Comparison of ENCODE assay signal across 2 cellular contexts in the genomic region with DNA sequence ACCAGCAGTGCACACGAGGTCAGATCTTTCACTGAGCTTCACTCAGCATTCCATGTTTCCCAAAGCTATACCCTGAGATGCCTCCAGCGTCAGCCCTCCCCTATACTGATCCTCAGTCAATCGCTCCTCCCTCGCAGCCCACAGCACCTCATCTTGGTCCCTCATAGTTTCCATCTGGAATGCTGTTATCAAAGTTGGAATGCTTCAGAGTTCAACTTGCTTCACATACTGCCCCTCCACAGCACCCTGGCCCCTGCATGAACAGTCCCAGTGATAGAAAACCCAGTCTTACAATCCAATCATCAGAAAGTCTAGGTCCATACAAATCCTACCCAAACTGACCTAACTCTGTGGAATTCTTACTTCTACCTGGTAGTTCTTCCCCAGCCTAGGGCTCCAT.
TF ChIP-seq lines count a peak whose summit lies in the region.

No MANE protein-coding gene starts in this region.

TF ChIP-seq in IMR-90, 13 proteins besides CTCF, POLR2A, EP300 and RAD21:
- TF ChIP-seq BHLHE40 (IDR thresholded peaks at IDR 0.05; ENCODE audit: low read depth, low read length): no peak
- no peak for TF ChIP-seq RFX5 (IDR thresholded peaks at IDR 0.05; ENCODE audit: low read depth, low read length)
- TF ChIP-seq RCOR1 (IDR thresholded peaks at IDR 0.05; ENCODE audit: insufficient replicate concordance, low read length): no peak
- TF ChIP-seq SMC3 (IDR thresholded peaks at IDR 0.05; ENCODE audit: low read depth, low read length): no peak
- TF ChIP-seq, protein P1, sequence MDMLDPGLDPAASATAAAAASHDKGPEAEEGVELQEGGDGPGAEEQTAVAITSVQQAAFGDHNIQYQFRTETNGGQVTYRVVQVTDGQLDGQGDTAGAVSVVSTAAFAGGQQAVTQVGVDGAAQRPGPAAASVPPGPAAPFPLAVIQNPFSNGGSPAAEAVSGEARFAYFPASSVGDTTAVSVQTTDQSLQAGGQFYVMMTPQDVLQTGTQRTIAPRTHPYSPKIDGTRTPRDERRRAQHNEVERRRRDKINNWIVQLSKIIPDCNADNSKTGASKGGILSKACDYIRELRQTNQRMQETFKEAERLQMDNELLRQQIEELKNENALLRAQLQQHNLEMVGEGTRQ (IDR thresholded peaks at IDR 0.05; ENCODE audit: low read depth, low read length): no peak
- TF ChIP-seq MAFK (IDR thresholded peaks at IDR 0.05; ENCODE audit: low read depth, low read length): no peak
- TF ChIP-seq NFE2L2 (IDR thresholded peaks at IDR 0.05; ENCODE audit: low read depth, low read length): no peak
- TF ChIP-seq MXI1 (IDR thresholded peaks at IDR 0.05; ENCODE audit: borderline replicate concordance, low read depth, low read length): no peak
- TF ChIP-seq CHD1 (IDR thresholded peaks at IDR 0.05; ENCODE audit: low read depth, low read length): no peak
- TF ChIP-seq MAZ (IDR thresholded peaks at IDR 0.05; ENCODE audit: borderline replicate concordance, low read depth, low read length): no peak
- TF ChIP-seq, protein P2, sequence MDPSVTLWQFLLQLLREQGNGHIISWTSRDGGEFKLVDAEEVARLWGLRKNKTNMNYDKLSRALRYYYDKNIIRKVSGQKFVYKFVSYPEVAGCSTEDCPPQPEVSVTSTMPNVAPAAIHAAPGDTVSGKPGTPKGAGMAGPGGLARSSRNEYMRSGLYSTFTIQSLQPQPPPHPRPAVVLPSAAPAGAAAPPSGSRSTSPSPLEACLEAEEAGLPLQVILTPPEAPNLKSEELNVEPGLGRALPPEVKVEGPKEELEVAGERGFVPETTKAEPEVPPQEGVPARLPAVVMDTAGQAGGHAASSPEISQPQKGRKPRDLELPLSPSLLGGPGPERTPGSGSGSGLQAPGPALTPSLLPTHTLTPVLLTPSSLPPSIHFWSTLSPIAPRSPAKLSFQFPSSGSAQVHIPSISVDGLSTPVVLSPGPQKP (IDR thresholded peaks at IDR 0.05; ENCODE audit: borderline replicate concordance, low read depth, low read length): no peak
- TF ChIP-seq FOS (IDR thresholded peaks at IDR 0.05; ENCODE audit: low read depth, low read length): no peak
- TF ChIP-seq CEBPB (IDR thresholded peaks at IDR 0.05; ENCODE audit: low read depth, low read length): no peak

TF ChIP-seq in HepG2, 621 proteins besides CTCF, POLR2A, EP300 and RAD21 (continues in another document):
- TF ChIP-seq GLI4 (CRISPR knock-in tag; IDR thresholded peaks at IDR 0.05; ENCODE audit: borderline replicate concordance) (0 out of 2 replicates have a peak, but pooled peaks have one; percentile 29), ZNF34 (CRISPR knock-in tag; IDR thresholded peaks at IDR 0.05; ENCODE audit: borderline replicate concordance) (0 out of 2 replicates have a peak, but pooled peaks have one; percentile 23), ARNT2 (CRISPR knock-in tag; IDR thresholded peaks at IDR 0.05; ENCODE audit: low read depth) (no peak), CEBPB (IDR thresholded peaks at IDR 0.05; ENCODE audit: borderline replicate concordance, low read depth, low read length) (peak; percentile 66; the same call in 1 of the 2 replicates), ZNF260 (CRISPR knock-in tag; IDR thresholded peaks at IDR 0.05; ENCODE audit: borderline replicate concordance, low read depth) (no peak), TAF15 (IDR thresholded peaks at IDR 0.05; ENCODE audit: low read depth, low read length, poor library complexity, severe bottlenecking) (no peak), KLF16 (CRISPR knock-in tag; IDR thresholded peaks at IDR 0.05) (0 out of 4 replicates have a peak, but pooled peaks of 1 of the 2 experiments have one; percentile 27), ZNF292 (CRISPR knock-in tag; IDR thresholded peaks at IDR 0.05; ENCODE audit: borderline replicate concordance, low read depth) (peak; percentile 10; the same call in 1 of the 2 replicates), MAZ (IDR thresholded peaks at IDR 0.05; ENCODE audit: borderline replicate concordance, low read depth, low read length) (0 out of 2 replicates have a peak, but pooled peaks have one; percentile 33), MAZ (CRISPR knock-in tag; IDR thresholded peaks at IDR 0.05; ENCODE audit: low read depth) (no peak), FOSL1 (CRISPR knock-in tag; IDR thresholded peaks at IDR 0.05; ENCODE audit: borderline replicate concordance) (no peak), MEF2D (CRISPR knock-in tag; IDR thresholded peaks at IDR 0.05) (peak; percentile 47; the same call in 1 of the 2 replicates), ZSCAN12 (CRISPR knock-in tag; IDR thresholded peaks at IDR 0.05) (no peak), ZNF263 (CRISPR knock-in tag; IDR thresholded peaks at IDR 0.05) (peak; percentile 58; the same call in 1 of the 2 replicates), ZNF883 (CRISPR knock-in tag; IDR thresholded peaks at IDR 0.05; ENCODE audit: not compliant biosample characterization) (peak; percentile 34), ADNP (CRISPR knock-in tag; IDR thresholded peaks at IDR 0.05) (no peak), CBX5 (CRISPR knock-in tag; IDR thresholded peaks at IDR 0.05; ENCODE audit: borderline replicate concordance) (no peak), AKAP8 (CRISPR knock-in tag; IDR thresholded peaks at IDR 0.05) (0 out of 2 replicates have a peak, but pooled peaks have one; percentile 15), ELF1 (CRISPR knock-in tag; IDR thresholded peaks at IDR 0.05) (0 out of 2 replicates have a peak, but pooled peaks have one; percentile 8), RBM22 (optimal IDR thresholded peaks at IDR 0.05; ENCODE audit: low read length) (peak; percentile 66), ZNF121 (CRISPR knock-in tag; IDR thresholded peaks at IDR 0.05) (no peak), DNMT3B (CRISPR knock-in tag; conservative IDR thresholded peaks at IDR 0.05) (no peak), SP4 (CRISPR knock-in tag; IDR thresholded peaks at IDR 0.05) (0 out of 2 replicates have a peak, but pooled peaks have one; percentile 54), NRL (CRISPR knock-in tag; IDR thresholded peaks at IDR 0.05; ENCODE audit: borderline replicate concordance) (no peak), ESRRA (CRISPR knock-in tag; IDR thresholded peaks at IDR 0.05; ENCODE audit: low read depth) (no peak), MED8 (CRISPR knock-in tag; IDR thresholded peaks at IDR 0.05; ENCODE audit: insufficient replicate concordance) (no peak), ZNF180 (CRISPR knock-in tag; IDR thresholded peaks at IDR 0.05; ENCODE audit: borderline replicate concordance, low read depth) (no peak)
- TF ChIP-seq, protein P3, sequence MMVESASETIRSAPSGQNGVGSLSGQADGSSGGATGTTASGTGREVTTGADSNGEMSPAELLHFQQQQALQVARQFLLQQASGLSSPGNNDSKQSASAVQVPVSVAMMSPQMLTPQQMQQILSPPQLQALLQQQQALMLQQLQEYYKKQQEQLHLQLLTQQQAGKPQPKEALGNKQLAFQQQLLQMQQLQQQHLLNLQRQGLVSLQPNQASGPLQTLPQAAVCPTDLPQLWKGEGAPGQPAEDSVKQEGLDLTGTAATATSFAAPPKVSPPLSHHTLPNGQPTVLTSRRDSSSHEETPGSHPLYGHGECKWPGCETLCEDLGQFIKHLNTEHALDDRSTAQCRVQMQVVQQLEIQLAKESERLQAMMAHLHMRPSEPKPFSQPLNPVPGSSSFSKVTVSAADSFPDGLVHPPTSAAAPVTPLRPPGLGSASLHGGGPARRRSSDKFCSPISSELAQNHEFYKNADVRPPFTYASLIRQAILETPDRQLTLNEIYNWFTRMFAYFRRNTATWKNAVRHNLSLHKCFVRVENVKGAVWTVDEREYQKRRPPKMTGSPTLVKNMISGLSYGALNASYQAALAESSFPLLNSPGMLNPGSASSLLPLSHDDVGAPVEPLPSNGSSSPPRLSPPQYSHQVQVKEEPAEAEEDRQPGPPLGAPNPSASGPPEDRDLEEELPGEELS (CRISPR knock-in tag; IDR thresholded peaks at IDR 0.05): no peak
- TF ChIP-seq, protein P4, sequence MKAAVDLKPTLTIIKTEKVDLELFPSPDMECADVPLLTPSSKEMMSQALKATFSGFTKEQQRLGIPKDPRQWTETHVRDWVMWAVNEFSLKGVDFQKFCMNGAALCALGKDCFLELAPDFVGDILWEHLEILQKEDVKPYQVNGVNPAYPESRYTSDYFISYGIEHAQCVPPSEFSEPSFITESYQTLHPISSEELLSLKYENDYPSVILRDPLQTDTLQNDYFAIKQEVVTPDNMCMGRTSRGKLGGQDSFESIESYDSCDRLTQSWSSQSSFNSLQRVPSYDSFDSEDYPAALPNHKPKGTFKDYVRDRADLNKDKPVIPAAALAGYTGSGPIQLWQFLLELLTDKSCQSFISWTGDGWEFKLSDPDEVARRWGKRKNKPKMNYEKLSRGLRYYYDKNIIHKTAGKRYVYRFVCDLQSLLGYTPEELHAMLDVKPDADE (CRISPR knock-in tag; IDR thresholded peaks at IDR 0.05): no peak
- TF ChIP-seq, protein P5, sequence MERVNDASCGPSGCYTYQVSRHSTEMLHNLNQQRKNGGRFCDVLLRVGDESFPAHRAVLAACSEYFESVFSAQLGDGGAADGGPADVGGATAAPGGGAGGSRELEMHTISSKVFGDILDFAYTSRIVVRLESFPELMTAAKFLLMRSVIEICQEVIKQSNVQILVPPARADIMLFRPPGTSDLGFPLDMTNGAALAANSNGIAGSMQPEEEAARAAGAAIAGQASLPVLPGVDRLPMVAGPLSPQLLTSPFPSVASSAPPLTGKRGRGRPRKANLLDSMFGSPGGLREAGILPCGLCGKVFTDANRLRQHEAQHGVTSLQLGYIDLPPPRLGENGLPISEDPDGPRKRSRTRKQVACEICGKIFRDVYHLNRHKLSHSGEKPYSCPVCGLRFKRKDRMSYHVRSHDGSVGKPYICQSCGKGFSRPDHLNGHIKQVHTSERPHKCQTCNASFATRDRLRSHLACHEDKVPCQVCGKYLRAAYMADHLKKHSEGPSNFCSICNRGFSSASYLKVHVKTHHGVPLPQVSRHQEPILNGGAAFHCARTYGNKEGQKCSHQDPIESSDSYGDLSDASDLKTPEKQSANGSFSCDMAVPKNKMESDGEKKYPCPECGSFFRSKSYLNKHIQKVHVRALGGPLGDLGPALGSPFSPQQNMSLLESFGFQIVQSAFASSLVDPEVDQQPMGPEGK (CRISPR knock-in tag; IDR thresholded peaks at IDR 0.05): 0 out of 2 replicates have a peak, but pooled peaks have one; percentile 30
- TF ChIP-seq, protein P6, sequence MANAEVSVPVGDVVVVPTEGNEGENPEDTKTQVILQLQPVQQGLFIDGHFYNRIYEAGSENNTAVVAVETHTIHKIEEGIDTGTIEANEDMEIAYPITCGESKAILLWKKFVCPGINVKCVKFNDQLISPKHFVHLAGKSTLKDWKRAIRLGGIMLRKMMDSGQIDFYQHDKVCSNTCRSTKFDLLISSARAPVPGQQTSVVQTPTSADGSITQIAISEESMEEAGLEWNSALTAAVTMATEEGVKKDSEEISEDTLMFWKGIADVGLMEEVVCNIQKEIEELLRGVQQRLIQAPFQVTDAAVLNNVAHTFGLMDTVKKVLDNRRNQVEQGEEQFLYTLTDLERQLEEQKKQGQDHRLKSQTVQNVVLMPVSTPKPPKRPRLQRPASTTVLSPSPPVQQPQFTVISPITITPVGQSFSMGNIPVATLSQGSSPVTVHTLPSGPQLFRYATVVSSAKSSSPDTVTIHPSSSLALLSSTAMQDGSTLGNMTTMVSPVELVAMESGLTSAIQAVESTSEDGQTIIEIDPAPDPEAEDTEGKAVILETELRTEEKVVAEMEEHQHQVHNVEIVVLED (CRISPR knock-in tag; IDR thresholded peaks at IDR 0.05; ENCODE audit: borderline replicate concordance): 0 out of 2 replicates have a peak, but pooled peaks have one; percentile 11
- TF ChIP-seq, protein P7, sequence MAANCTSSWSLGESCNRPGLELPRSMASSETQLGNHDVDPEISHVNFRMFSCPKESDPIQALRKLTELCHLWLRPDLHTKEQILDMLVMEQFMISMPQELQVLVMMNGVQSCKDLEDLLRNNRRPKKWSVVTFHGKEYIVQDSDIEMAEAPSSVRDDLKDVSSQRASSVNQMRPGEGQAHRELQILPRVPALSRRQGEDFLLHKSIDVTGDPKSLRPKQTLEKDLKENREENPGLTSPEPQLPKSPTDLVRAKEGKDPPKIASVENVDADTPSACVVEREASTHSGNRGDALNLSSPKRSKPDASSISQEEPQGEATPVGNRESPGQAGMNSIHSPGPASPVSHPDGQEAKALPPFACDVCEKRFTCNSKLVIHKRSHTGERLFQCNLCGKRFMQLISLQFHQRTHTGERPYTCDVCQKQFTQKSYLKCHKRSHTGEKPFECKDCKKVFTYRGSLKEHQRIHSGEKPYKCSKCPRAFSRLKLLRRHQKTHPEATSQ (CRISPR knock-in tag; IDR thresholded peaks at IDR 0.05; ENCODE audit: borderline replicate concordance): no peak
- TF ChIP-seq, protein P8, sequence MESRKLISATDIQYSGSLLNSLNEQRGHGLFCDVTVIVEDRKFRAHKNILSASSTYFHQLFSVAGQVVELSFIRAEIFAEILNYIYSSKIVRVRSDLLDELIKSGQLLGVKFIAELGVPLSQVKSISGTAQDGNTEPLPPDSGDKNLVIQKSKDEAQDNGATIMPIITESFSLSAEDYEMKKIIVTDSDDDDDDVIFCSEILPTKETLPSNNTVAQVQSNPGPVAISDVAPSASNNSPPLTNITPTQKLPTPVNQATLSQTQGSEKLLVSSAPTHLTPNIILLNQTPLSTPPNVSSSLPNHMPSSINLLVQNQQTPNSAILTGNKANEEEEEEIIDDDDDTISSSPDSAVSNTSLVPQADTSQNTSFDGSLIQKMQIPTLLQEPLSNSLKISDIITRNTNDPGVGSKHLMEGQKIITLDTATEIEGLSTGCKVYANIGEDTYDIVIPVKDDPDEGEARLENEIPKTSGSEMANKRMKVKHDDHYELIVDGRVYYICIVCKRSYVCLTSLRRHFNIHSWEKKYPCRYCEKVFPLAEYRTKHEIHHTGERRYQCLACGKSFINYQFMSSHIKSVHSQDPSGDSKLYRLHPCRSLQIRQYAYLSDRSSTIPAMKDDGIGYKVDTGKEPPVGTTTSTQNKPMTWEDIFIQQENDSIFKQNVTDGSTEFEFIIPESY (CRISPR knock-in tag; IDR thresholded peaks at IDR 0.05): no peak
- TF ChIP-seq, protein P9, sequence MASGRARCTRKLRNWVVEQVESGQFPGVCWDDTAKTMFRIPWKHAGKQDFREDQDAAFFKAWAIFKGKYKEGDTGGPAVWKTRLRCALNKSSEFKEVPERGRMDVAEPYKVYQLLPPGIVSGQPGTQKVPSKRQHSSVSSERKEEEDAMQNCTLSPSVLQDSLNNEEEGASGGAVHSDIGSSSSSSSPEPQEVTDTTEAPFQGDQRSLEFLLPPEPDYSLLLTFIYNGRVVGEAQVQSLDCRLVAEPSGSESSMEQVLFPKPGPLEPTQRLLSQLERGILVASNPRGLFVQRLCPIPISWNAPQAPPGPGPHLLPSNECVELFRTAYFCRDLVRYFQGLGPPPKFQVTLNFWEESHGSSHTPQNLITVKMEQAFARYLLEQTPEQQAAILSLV (CRISPR knock-in tag; IDR thresholded peaks at IDR 0.05; ENCODE audit: borderline replicate concordance): no peak
- TF ChIP-seq, protein P10, sequence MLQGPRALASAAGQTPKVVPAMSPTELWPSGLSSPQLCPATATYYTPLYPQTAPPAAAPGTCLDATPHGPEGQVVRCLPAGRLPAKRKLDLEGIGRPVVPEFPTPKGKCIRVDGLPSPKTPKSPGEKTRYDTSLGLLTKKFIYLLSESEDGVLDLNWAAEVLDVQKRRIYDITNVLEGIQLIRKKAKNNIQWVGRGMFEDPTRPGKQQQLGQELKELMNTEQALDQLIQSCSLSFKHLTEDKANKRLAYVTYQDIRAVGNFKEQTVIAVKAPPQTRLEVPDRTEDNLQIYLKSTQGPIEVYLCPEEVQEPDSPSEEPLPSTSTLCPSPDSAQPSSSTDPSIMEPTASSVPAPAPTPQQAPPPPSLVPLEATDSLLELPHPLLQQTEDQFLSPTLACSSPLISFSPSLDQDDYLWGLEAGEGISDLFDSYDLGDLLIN (CRISPR knock-in tag; IDR thresholded peaks at IDR 0.05; ENCODE audit: borderline replicate concordance): no peak
- TF ChIP-seq, protein P11, sequence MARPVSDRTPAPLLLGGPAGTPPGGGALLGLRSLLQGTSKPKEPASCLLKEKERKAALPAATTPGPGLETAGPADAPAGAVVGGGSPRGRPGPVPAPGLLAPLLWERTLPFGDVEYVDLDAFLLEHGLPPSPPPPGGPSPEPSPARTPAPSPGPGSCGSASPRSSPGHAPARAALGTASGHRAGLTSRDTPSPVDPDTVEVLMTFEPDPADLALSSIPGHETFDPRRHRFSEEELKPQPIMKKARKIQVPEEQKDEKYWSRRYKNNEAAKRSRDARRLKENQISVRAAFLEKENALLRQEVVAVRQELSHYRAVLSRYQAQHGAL (CRISPR knock-in tag; IDR thresholded peaks at IDR 0.05; ENCODE audit: not compliant biosample characterization): no peak
